Comparison of ENCODE assay signal across 1 cellular context in the genomic region with DNA sequence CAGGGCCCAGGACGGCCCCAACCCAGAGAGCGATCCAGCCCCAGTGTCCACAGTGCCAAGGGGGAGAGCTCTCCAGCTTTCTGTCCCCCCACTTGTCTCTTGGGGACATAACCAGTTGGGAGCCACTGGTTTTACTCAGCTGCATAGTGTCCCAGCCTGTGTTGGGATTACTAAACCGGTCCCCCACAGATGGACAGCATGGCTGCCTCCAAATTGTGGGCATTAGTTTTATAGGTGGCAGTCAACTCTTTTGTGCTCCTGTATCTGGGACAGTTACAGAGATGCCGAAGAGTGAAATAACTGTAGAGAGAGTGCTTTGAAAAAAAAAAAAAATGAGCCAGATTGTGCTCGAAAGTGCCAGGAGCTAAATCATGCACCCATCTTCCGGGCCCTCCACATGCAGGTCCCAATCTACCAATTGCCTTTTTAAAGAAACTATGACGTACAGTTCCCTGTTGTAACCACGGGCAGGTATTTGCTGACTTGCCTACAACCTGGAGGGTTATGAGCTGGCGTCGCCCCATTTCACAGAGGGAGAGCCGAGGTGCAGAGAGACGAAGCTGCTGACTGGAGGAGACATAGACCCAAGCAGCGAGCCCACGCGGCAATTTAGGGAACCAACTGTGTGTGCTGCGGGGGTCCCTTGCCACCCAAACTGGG.
TF ChIP-seq lines count a peak whose summit lies in the region.

No MANE protein-coding gene starts in this region.

TF ChIP-seq in HepG2, 621 proteins besides CTCF, POLR2A, EP300 and RAD21:
- TF ChIP-seq GTF3A (CRISPR knock-in tag; conservative IDR thresholded peaks at IDR 0.05) (no peak), SRF (IDR thresholded peaks at IDR 0.05; ENCODE audit: low read depth, low read length) (no peak), TARDBP (CRISPR knock-in tag; IDR thresholded peaks at IDR 0.05) (no peak), FLYWCH1 (CRISPR knock-in tag; IDR thresholded peaks at IDR 0.05) (no peak), ELK4 (CRISPR knock-in tag; IDR thresholded peaks at IDR 0.05; ENCODE audit: borderline replicate concordance) (no peak), SALL2 (CRISPR knock-in tag; IDR thresholded peaks at IDR 0.05) (no peak)
- TF ChIP-seq, protein P1, sequence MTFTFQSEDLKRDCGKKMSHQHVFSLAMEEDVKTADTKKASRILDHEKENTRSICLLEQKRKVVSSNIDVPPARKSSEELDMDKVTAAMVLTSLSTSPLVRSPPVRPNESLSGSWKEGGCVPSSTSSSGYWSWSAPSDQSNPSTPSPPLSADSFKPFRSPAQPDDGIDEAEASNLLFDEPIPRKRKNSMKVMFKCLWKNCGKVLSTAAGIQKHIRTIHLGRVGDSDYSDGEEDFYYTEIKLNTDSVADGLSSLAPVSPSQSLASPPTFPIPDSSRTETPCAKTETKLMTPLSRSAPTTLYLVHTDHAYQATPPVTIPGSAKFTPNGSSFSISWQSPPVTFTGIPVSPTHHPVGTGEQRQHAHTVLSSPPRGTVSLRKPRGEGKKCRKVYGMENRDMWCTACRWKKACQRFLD (CRISPR knock-in tag; IDR thresholded peaks at IDR 0.05; ENCODE audit: borderline replicate concordance), result no peak
